ENCODE assay signal across 9 cellular contexts in genomic region chr18:75517286-75517685, GRCh38.
"Had no signal": no experiment of that assay in that cellular context is flagged by ENCODE, and none has a peak within 500 bp of the region (broad histone marks: within the 10 kb centered on the region; RNA-seq: fewer than 3 reads in every experiment).

No MANE protein-coding gene starts in this region.

- H3K4me1 ChIP-seq: HAP-1 had no signal

- H3K9ac ChIP-seq: GM23248 had no signal

- DNase-seq: GM23248, GOT3, H7, H9, HCEC 1CT, HFFc6 had no signal

- H3K27ac ChIP-seq: GM23248 had no signal

- H3K4me2 ChIP-seq: GM23338 had no signal

- H3K4me3 ChIP-seq: GM23248, GM23338, HAP-1 had no signal

- H3K27ac Mint-ChIP-seq: GM23338, H9, HFFc6 had no signal

- H3K36me3 ChIP-seq: HAP-1 had no signal

- H3K4me3 Mint-ChIP-seq: GM23338, H9, HFFc6 had no signal

- H2AFZ ChIP-seq: GM23248, GM23338 had no signal

- ATAC-seq: GM23338, HCT116 had no signal

- H3K9me3 ChIP-seq: HAP-1 had no signal
